In the genomic region with DNA sequence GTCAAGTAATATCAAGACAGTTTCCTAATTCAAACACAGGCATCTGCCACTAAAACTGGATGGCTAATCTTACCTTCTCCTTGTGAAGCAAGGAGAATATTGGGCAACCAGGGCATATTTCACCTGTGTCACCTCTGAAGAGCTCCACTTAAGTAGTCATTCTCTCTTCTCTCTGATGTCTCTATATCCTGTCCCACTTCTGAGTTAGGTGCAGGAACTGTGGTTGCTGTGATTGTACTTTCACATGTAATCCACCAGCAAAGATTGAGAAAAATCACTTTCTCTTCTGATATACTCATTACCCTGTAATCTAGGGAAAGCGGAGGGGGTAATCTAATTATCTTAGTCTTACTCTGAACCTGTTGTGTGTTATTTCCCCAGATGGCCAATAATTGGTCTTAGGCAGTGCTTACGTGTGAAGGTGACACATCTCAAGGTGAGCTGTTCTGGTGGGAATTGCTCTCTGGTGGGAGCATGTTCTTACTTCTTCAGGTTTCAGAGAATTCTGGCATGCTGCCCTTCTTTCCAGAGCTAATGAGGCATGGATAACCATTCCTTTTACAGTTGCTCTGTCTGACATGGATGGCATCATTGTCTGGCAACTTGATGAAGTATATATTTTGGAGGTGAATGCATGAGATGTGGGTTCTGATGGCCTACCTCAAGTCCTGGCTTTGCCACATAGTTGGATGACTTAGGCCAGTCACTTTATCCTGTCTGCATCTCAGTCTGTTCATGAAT, we compare ENCODE assay signal across 2 cellular contexts.
TF ChIP-seq lines count a peak whose summit lies in the region.

No MANE protein-coding gene starts in this region.

TF ChIP-seq in SK-N-SH, 30 proteins besides CTCF, POLR2A, EP300 and RAD21:
- TF ChIP-seq NRF1 (IDR thresholded peaks at IDR 0.05; ENCODE audit: low read depth, low read length) (no peak), REST (IDR thresholded peaks at IDR 0.05; ENCODE audit: low read depth, low read length) (no peak), TEAD4 (IDR thresholded peaks at IDR 0.05; ENCODE audit: borderline replicate concordance, insufficient read depth) (no peak), RCOR1 (IDR thresholded peaks at IDR 0.05; ENCODE audit: low read length) (no peak), TAF1 (IDR thresholded peaks at IDR 0.05; ENCODE audit: borderline replicate concordance, low read depth, low read length) (no peak), NFIC (IDR thresholded peaks at IDR 0.05; ENCODE audit: borderline replicate concordance) (no peak), FOXM1 (IDR thresholded peaks at IDR 0.05; ENCODE audit: low read depth) (no peak), GATA2 (CRISPR knock-in tag; IDR thresholded peaks at IDR 0.05) (no peak), MEF2A (IDR thresholded peaks at IDR 0.05; ENCODE audit: borderline replicate concordance, low read depth) (no peak), FOSL2 (IDR thresholded peaks at IDR 0.05; ENCODE audit: borderline replicate concordance, low read depth) (no peak), POLR2AphosphoS5 (IDR thresholded peaks at IDR 0.05; ENCODE audit: low read depth, low read length) (no peak), EZH2phosphoT487 (IDR thresholded peaks at IDR 0.05; ENCODE audit: borderline replicate concordance, low read depth) (no peak), RFX5 (IDR thresholded peaks at IDR 0.05; ENCODE audit: low read length) (no peak)
- TF ChIP-seq, protein P1, sequence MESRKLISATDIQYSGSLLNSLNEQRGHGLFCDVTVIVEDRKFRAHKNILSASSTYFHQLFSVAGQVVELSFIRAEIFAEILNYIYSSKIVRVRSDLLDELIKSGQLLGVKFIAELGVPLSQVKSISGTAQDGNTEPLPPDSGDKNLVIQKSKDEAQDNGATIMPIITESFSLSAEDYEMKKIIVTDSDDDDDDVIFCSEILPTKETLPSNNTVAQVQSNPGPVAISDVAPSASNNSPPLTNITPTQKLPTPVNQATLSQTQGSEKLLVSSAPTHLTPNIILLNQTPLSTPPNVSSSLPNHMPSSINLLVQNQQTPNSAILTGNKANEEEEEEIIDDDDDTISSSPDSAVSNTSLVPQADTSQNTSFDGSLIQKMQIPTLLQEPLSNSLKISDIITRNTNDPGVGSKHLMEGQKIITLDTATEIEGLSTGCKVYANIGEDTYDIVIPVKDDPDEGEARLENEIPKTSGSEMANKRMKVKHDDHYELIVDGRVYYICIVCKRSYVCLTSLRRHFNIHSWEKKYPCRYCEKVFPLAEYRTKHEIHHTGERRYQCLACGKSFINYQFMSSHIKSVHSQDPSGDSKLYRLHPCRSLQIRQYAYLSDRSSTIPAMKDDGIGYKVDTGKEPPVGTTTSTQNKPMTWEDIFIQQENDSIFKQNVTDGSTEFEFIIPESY (IDR thresholded peaks at IDR 0.05; ENCODE audit: borderline replicate concordance, low read depth): no peak
- TF ChIP-seq, protein P2, sequence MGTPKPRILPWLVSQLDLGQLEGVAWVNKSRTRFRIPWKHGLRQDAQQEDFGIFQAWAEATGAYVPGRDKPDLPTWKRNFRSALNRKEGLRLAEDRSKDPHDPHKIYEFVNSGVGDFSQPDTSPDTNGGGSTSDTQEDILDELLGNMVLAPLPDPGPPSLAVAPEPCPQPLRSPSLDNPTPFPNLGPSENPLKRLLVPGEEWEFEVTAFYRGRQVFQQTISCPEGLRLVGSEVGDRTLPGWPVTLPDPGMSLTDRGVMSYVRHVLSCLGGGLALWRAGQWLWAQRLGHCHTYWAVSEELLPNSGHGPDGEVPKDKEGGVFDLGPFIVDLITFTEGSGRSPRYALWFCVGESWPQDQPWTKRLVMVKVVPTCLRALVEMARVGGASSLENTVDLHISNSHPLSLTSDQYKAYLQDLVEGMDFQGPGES (IDR thresholded peaks at IDR 0.05; ENCODE audit: low read depth, low read length): no peak
- TF ChIP-seq, protein P3, sequence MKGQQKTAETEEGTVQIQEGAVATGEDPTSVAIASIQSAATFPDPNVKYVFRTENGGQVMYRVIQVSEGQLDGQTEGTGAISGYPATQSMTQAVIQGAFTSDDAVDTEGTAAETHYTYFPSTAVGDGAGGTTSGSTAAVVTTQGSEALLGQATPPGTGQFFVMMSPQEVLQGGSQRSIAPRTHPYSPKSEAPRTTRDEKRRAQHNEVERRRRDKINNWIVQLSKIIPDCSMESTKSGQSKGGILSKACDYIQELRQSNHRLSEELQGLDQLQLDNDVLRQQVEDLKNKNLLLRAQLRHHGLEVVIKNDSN (IDR thresholded peaks at IDR 0.05; ENCODE audit: borderline replicate concordance, low read depth): no peak

TF ChIP-seq in SK-N-SH treated with all-trans-retinoic acid at 6 μM for 48 hours, 23 proteins besides CTCF, POLR2A, EP300 and RAD21:
- TF ChIP-seq, protein P4, sequence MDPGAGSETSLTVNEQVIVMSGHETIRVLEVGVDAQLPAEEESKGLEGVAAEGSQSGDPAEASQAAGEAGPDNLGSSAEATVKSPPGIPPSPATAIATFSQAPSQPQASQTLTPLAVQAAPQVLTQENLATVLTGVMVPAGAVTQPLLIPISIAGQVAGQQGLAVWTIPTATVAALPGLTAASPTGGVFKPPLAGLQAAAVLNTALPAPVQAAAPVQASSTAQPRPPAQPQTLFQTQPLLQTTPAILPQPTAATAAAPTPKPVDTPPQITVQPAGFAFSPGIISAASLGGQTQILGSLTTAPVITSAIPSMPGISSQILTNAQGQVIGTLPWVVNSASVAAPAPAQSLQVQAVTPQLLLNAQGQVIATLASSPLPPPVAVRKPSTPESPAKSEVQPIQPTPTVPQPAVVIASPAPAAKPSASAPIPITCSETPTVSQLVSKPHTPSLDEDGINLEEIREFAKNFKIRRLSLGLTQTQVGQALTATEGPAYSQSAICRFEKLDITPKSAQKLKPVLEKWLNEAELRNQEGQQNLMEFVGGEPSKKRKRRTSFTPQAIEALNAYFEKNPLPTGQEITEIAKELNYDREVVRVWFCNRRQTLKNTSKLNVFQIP (CRISPR knock-in tag; IDR thresholded peaks at IDR 0.05; ENCODE audit: borderline replicate concordance, low read depth): no peak
- TF ChIP-seq ESRRG (CRISPR knock-in tag; IDR thresholded peaks at IDR 0.05): no peak
- no peak for TF ChIP-seq ZNF8 (CRISPR knock-in tag; IDR thresholded peaks at IDR 0.05)
- TF ChIP-seq OSR1 (CRISPR knock-in tag; IDR thresholded peaks at IDR 0.05): no peak
- no peak for TF ChIP-seq ISL1 (CRISPR knock-in tag; IDR thresholded peaks at IDR 0.05)
